ENCODE assay signal across 8 cellular contexts in genomic region chr4:44038811-44039210, GRCh38.
"Had no signal": no experiment of that assay in that cellular context is flagged by ENCODE, and none has a peak within 500 bp of the region (broad histone marks: within the 10 kb centered on the region; RNA-seq: fewer than 3 reads in every experiment).

No MANE protein-coding gene starts in this region.

- H2AFZ ChIP-seq: GM23248 had no signal

- H3K4me3 Mint-ChIP-seq: H9, HFFc6 had no signal

- DNase-seq: GM23248, GOT3, H7, H9, HCEC 1CT, HFFc6 had no signal

- H3K27ac ChIP-seq: GM23248 had no signal

- H3K36me3 ChIP-seq: HAP-1 had no signal

- H3K4me1 ChIP-seq: HAP-1 had no signal

- H3K4me3 ChIP-seq: GM23248, HAP-1 had no signal

- H3K9ac ChIP-seq: GM23248 had no signal

- ATAC-seq: HCT116 had no signal

- H3K9me3 ChIP-seq: HAP-1 had no signal

- H3K27ac Mint-ChIP-seq: H9, HFFc6 had no signal
